34 cellular contexts compared by ENCODE assay signal in the genomic region with DNA sequence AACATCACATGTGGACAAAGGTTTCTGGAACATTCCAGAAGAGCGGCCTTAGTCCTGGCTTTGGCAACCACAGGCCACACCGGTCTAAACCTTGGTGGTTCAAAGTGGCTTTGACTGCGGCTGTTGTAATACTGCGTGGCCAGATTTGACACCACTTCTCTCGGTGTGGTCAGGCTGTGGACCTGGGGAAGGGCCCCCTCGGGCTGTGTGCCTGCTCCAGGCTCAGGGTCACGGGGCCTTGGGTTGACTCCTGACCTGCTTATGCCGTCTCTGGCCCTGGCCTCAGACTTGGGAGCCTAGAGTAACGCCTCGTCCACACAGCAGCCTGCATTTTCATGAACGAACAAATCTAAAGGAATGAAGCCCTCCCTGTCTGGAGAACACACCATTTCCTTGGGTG.
"Had no signal": no experiment of that assay in that cellular context is flagged by ENCODE, and none has a peak within 500 bp of the region (broad histone marks: within the 10 kb centered on the region; RNA-seq: fewer than 3 reads in every experiment).

No MANE protein-coding gene starts in this region.

- H3K27me3 ChIP-seq: adrenal gland, ascending aorta, cardiac muscle cell, esophagus muscularis mucosa, foreskin keratinocyte, heart left ventricle, neutrophil, pancreas, sigmoid colon, stomach had no signal

- H3K4me1 Mint-ChIP-seq: activated B cell treated with CpG ODN at 0.5 μM for 24 hours; activated CD8-positive, alpha-beta memory T cell treated with anti-CD3 and anti-CD28 coated beads, Interleukin-2, amount 10 ng/mL, durations not matched to agents 7 days and 5 days; activated naive CD8-positive, alpha-beta T cell treated with anti-CD3 and anti-CD28 coated beads for 36 hours; brain; stimulated activated naive B cell treated with anti-CD40 and anti-IgM and Interleukin-4, amounts not matched to agents 10 μg/mL and 1 μg/mL and 100 μg/mL, for 72 hours had no signal

- H3K9me3 Mint-ChIP-seq: activated B cell treated with CpG ODN at 0.5 μM for 24 hours; activated CD8-positive, alpha-beta T cell treated with anti-CD3 and anti-CD28 coated beads for 36 hours; activated naive CD8-positive, alpha-beta T cell treated with anti-CD3 and anti-CD28 coated beads for 36 hours; activated T-cell treated with anti-CD3 and anti-CD28 coated beads, Interleukin-2, amount 50 U/mL, for 72 hours; brain; natural killer cell treated with Interleukin-12 subunit alpha and Interleukin-12 subunit beta and Interleukin-15 and Interleukin-18, amount 100 ng/mL, for 72 hours; stimulated activated naive B cell treated with anti-CD40 and anti-IgM and Interleukin-4, amounts not matched to agents 10 μg/mL and 1 μg/mL and 100 μg/mL, for 72 hours had no signal

- H3K4me3 Mint-ChIP-seq: activated B cell treated with CpG ODN at 0.5 μM for 24 hours; activated CD8-positive, alpha-beta memory T cell treated with anti-CD3 and anti-CD28 coated beads, Interleukin-2, amount 10 ng/mL, durations not matched to agents 7 days and 5 days; activated CD8-positive, alpha-beta T cell treated with anti-CD3 and anti-CD28 coated beads for 36 hours; activated naive CD8-positive, alpha-beta T cell treated with anti-CD3 and anti-CD28 coated beads for 36 hours; activated T-cell treated with anti-CD3 and anti-CD28 coated beads, Interleukin-2, amount 50 U/mL, for 72 hours; brain; natural killer cell treated with Interleukin-12 subunit alpha and Interleukin-12 subunit beta and Interleukin-15 and Interleukin-18, amount 100 ng/mL, for 72 hours; stimulated activated naive B cell treated with anti-CD40 and anti-IgM and Interleukin-4, amounts not matched to agents 10 μg/mL and 1 μg/mL and 100 μg/mL, for 72 hours had no signal

- H3K4me3 ChIP-seq: adrenal gland, ascending aorta, cardiac muscle cell, esophagus muscularis mucosa, heart left ventricle, left ventricle myocardium inferior, lung, mucosa of descending colon, pancreas, prostate gland, sigmoid colon, stomach, tibial artery had no signal

- H3K9me3 ChIP-seq: adrenal gland, ascending aorta, esophagus muscularis mucosa, heart left ventricle, left ventricle myocardium inferior, mucosa of descending colon, neutrophil, pancreas, prostate gland, sigmoid colon, stomach, tibial artery had no signal

- H3K27ac ChIP-seq: adrenal gland, ascending aorta, cardiac muscle cell, esophagus muscularis mucosa, foreskin keratinocyte, heart left ventricle, left ventricle myocardium inferior, neutrophil, pancreas, prostate gland, sigmoid colon, stomach, tibial artery had no signal

- H3K27me3 Mint-ChIP-seq: activated B cell treated with CpG ODN at 0.5 μM for 24 hours; activated CD8-positive, alpha-beta memory T cell treated with anti-CD3 and anti-CD28 coated beads, Interleukin-2, amount 10 ng/mL, durations not matched to agents 7 days and 5 days; activated CD8-positive, alpha-beta T cell treated with anti-CD3 and anti-CD28 coated beads for 36 hours; activated naive CD8-positive, alpha-beta T cell treated with anti-CD3 and anti-CD28 coated beads for 36 hours; brain; stimulated activated naive B cell treated with anti-CD40 and anti-IgM and Interleukin-4, amounts not matched to agents 10 μg/mL and 1 μg/mL and 100 μg/mL, for 72 hours had no signal

- H3K36me3 Mint-ChIP-seq: activated CD8-positive, alpha-beta memory T cell treated with anti-CD3 and anti-CD28 coated beads, Interleukin-2, amount 10 ng/mL, durations not matched to agents 7 days and 5 days; activated naive CD8-positive, alpha-beta T cell treated with anti-CD3 and anti-CD28 coated beads for 36 hours; natural killer cell treated with Interleukin-12 subunit alpha and Interleukin-12 subunit beta and Interleukin-15 and Interleukin-18, amount 100 ng/mL, for 72 hours; stimulated activated naive B cell treated with anti-CD40 and anti-IgM and Interleukin-4, amounts not matched to agents 10 μg/mL and 1 μg/mL and 100 μg/mL, for 72 hours had no signal

- DNase-seq: activated B cell treated with CpG ODN at 0.5 μM for 24 hours; activated CD4-positive, alpha-beta T cell treated with anti-CD3 and anti-CD28 coated beads, Interleukin-2, amount 50 U/mL, for 1 hour; activated CD8-positive, alpha-beta memory T cell treated with anti-CD3 and anti-CD28 coated beads, Interleukin-2, amount 10 ng/mL, durations not matched to agents 7 days and 5 days; activated CD8-positive, alpha-beta T cell treated with anti-CD3 and anti-CD28 coated beads for 36 hours; activated effector memory CD4-positive, alpha-beta T cell treated with Interleukin-2 at 50 U/mL for 16 hours; activated naive CD4-positive, alpha-beta T cell treated with Interleukin-2 at 50 U/mL for 16 hours; activated naive CD8-positive, alpha-beta T cell treated with anti-CD3 and anti-CD28 coated beads for 36 hours; activated T-cell treated with anti-CD3 and anti-CD28 coated beads for 4 hours; activated T-cell treated with anti-CD3 and anti-CD28 coated beads, Interleukin-2, amount 50 U/mL, for 72 hours; adrenal gland; cortex of kidney; foreskin keratinocyte; heart left ventricle; left ventricle myocardium inferior; mesendoderm; mucosa of descending colon; retina; sigmoid colon; small intestine; stimulated activated CD4-positive, alpha-beta T cell treated with anti-CD3 and anti-CD28 coated beads, Interleukin-1b, Interleukin-23, amount 100 ng/mL, for 48 hours; stimulated activated CD4-positive, alpha-beta T cell treated with anti-CD3 and anti-CD28 coated beads, Interleukin-4, amount 100 ng/mL, for 4 hours; stimulated activated naive B cell treated with anti-CD40 and anti-IgM and Interleukin-4, amounts not matched to agents 10 μg/mL and 1 μg/mL and 100 μg/mL, for 72 hours; stomach; T-helper 2 cell; tibial artery had no signal

- H3K4me1 ChIP-seq: adrenal gland, ascending aorta, esophagus muscularis mucosa, foreskin keratinocyte, heart left ventricle, left ventricle myocardium inferior, pancreas, prostate gland, sigmoid colon, stomach, tibial artery had no signal

- ATAC-seq: activated CD8-positive, alpha-beta memory T cell treated with anti-CD3 and anti-CD28 coated beads, Interleukin-2, amount 10 ng/mL, durations not matched to agents 7 days and 5 days; activated CD8-positive, alpha-beta T cell treated with anti-CD3 and anti-CD28 coated beads for 36 hours; activated T-cell treated with anti-CD3 and anti-CD28 coated beads, Interleukin-2, amount 50 U/mL, for 72 hours; foreskin keratinocyte; heart left ventricle; mucosa of descending colon; pancreas; stimulated activated naive B cell treated with anti-CD40 and anti-IgM and Interleukin-4, amounts not matched to agents 10 μg/mL and 1 μg/mL and 100 μg/mL, for 72 hours had no signal

- H3K36me3 ChIP-seq: adrenal gland, ascending aorta, cardiac muscle cell, heart left ventricle, left ventricle myocardium inferior, neutrophil, pancreas, prostate gland, sigmoid colon, stomach, tibial artery had no signal

- H3K27ac Mint-ChIP-seq: activated B cell treated with CpG ODN at 0.5 μM for 24 hours; activated CD8-positive, alpha-beta memory T cell treated with anti-CD3 and anti-CD28 coated beads, Interleukin-2, amount 10 ng/mL, durations not matched to agents 7 days and 5 days; activated CD8-positive, alpha-beta T cell treated with anti-CD3 and anti-CD28 coated beads for 36 hours; activated naive CD8-positive, alpha-beta T cell treated with anti-CD3 and anti-CD28 coated beads for 36 hours; activated T-cell treated with anti-CD3 and anti-CD28 coated beads, Interleukin-2, amount 50 U/mL, for 72 hours; natural killer cell treated with Interleukin-12 subunit alpha and Interleukin-12 subunit beta and Interleukin-15 and Interleukin-18, amount 100 ng/mL, for 72 hours; stimulated activated naive B cell treated with anti-CD40 and anti-IgM and Interleukin-4, amounts not matched to agents 10 μg/mL and 1 μg/mL and 100 μg/mL, for 72 hours had no signal
